In the genomic region with DNA sequence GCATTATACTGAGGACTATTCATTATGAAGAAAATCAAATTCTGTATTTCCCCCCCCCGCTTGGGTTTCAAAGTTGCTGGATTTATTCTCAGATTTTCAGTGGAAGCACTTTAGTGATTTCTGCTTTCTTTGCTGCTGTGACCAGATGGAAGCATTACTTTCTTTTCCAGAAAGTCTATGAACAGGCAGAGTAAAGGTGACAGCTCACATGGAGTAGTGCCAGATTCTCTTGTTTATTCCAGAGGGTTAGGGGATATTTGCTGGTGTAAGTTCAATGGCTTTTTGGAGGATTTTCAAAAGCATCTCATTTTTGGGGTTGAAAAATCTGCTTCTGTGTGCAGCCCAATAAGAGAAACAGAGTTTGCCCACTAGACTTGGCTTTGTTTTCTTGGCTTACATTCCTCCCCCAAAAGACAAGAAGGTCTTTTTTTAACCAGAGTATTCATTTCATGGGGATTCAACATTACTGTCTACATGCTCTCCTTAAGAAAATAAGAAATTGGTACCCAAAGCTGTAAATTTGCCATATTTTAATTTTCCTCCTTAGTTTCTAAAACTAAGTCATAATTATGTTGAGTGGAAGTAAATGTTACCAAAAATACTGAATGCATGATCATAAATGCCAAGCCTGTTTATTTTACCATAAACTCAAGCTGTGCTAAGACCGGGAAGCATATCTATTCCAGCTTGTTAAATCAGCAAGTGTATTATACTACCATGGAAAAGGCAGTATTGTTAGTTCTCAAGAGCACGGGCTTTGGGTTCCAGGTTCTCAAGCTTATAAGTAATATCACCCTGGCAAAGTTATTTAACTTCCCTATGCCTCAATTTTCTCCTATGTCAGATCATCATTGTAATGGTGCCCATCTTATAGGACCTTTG, we compare ENCODE assay signal across 26 cellular contexts.
"Had no signal": no experiment of that assay in that cellular context is flagged by ENCODE, and none has a peak within 500 bp of the region (broad histone marks: within the 10 kb centered on the region; RNA-seq: fewer than 3 reads in every experiment).

No MANE protein-coding gene starts in this region.

- H3K27me3 ChIP-seq: breast epithelium, Peyer's patch, SJCRH30 had no signal

- H3K27ac ChIP-seq: breast epithelium, Peyer's patch, RWPE1, SJCRH30, VCaP had no signal

- H3K9me3 ChIP-seq: breast epithelium, Peyer's patch, SJCRH30, SK-N-SH had no signal

- H3K36me3 ChIP-seq: breast epithelium, Peyer's patch, SJCRH30 had no signal

- H3K4me1 ChIP-seq: breast epithelium, Peyer's patch had no signal

- DNase-seq: activated CD4-positive, alpha-beta T cell treated with anti-CD3 and anti-CD28 coated beads for 36 hours; activated CD4-positive, CD25-positive, alpha-beta regulatory T cell; activated CD8-positive, alpha-beta memory T cell treated with anti-CD3 and anti-CD28 coated beads, Interleukin-2, amount 50 U/mL, for 4 hours; activated CD8-positive, alpha-beta T cell treated with anti-CD3 and anti-CD28 coated beads for 36 hours; activated gamma-delta T cell treated with Interleukin-2 at 50 U/mL for 16 hours; activated naive CD4-positive, alpha-beta T cell treated with anti-CD3 and anti-CD28 coated beads, Interleukin-2, amount 10 ng/mL, durations not matched to agents 7 days and 5 days; activated naive CD8-positive, alpha-beta T cell treated with anti-CD3 and anti-CD28 coated beads for 36 hours; activated T-cell treated with anti-CD3 and anti-CD28 coated beads, Interleukin-2, amount 50 U/mL, for 72 hours; Karpas-422; MM.1S; NCI-H1105 treated with DMSO at 0.1 percent for 48 hours; NCI-H1436 treated with DMSO at 0.1 percent for 48 hours; NCI-H2029; NCI-H2107; NCI-H526; NCI-H82; OCI-M1; Peyer's patch; Right ventricle myocardium superior; SJCRH30; SK-N-SH; T-helper 1 cell had no signal

- H3K4me3 ChIP-seq: breast epithelium, K562, Peyer's patch, SJCRH30 had no signal
